13 cellular contexts compared by ENCODE assay signal in genomic region chr1:11227106-11228077, GRCh38. TPM values are rescaled to one million over a fixed set of nuclear protein-coding genes. Genes with fewer than 3 reads are reported as not detected.
DNase-seq lines count a peak whose midpoint lies in the region; ATAC-seq and TF ChIP-seq lines count a peak whose summit lies in the region.
"Had no signal": no experiment of that assay in that cellular context is flagged by ENCODE, and none has a peak within 500 bp of the region (broad histone marks: within the 10 kb centered on the region; RNA-seq: fewer than 3 reads in every experiment).

No MANE protein-coding gene starts in this region.

- no peak overlapping the region for H2BK12ac ChIP-seq in H9 (ENCODE audit: insufficient read length, low read depth, low read length)

- H3K23me2 ChIP-seq in H9 (ENCODE audit: insufficient read length, low read depth, low read length, poor library complexity, severe bottlenecking): no peaks in the 10 kb centered on the region

- H3K4me1 ChIP-seq in KMS-11 (ENCODE audit: low read depth, poor library complexity, severe bottlenecking) (peaks cover 15% of the 10 kb centered on the region), H9 (ENCODE audit: insufficient read depth, low read length) (no peaks in the 10 kb centered on the region)
- H3K4me1 ChIP-seq: breast epithelium, left ventricle myocardium inferior, Peyer's patch had no signal

- H3K27me3 ChIP-seq in KMS-11 (ENCODE audit: insufficient read depth, low read depth) (no peaks in the 10 kb centered on the region), H9 (ENCODE audit: insufficient read depth, low read length) (no peaks in the 10 kb centered on the region)
- H3K27me3 ChIP-seq: breast epithelium, Peyer's patch had no signal

- H3K79me1 ChIP-seq in H9 (ENCODE audit: insufficient read depth, low read depth, low read length, poor library complexity, severe bottlenecking): no peaks in the 10 kb centered on the region

- no peak overlapping the region for H3K4ac ChIP-seq in H9 (ENCODE audit: low read depth, low read length)

- TF ChIP-seq CTCF in KMS-11 (conservative IDR thresholded peaks at IDR 0.05; ENCODE audit: low read depth, low read length) (no peak), chondrocyte (IDR thresholded peaks at IDR 0.05) (no peak), H9 (conservative IDR thresholded peaks at IDR 0.05) (no peak)

- H3K23ac ChIP-seq in H9 (ENCODE audit: insufficient read length, low read depth, low read length): no peak overlapping the region

- H3K18ac ChIP-seq in H9 (ENCODE audit: insufficient read length, low read depth, low read length): no peak overlapping the region

- H3K4me3 Mint-ChIP-seq in chondrocyte (ENCODE audit: unreplicated experiment): no peak overlapping the region
- no peak overlapping the region for H3K4me3 Mint-ChIP-seq in H9

- H3T11ph ChIP-seq in H9 (ENCODE audit: low read length): no peak overlapping the region

- H4K8ac ChIP-seq in H9 (replicated peaks; ENCODE audit: insufficient read length, low read depth, low read length): no peak overlapping the region

- H2BK15ac ChIP-seq in H9 (ENCODE audit: low read depth, low read length): no peak overlapping the region

- no peaks in the 10 kb centered on the region for H4K20me1 ChIP-seq in KMS-11 (ENCODE audit: insufficient read depth)
- H4K20me1 ChIP-seq in H9 (ENCODE audit: control insufficient read depth, insufficient read depth, insufficient read length): peaks cover 2% of the 10 kb centered on the region

- no peak overlapping the region for H2BK5ac ChIP-seq in H9 (ENCODE audit: insufficient read length, low read length)

- no peak overlapping the region for H3K27ac ChIP-seq in KMS-11
- no peak overlapping the region for H3K27ac ChIP-seq in H9 (ENCODE audit: insufficient read length, low read depth, low read length)
- H3K27ac ChIP-seq: breast epithelium, left ventricle myocardium inferior had no signal

- no peak overlapping the region for H2BK20ac ChIP-seq in H9 (ENCODE audit: low read depth, low read length, poor library complexity, severe bottlenecking)

- no peaks in the 10 kb centered on the region for H3K9me3 ChIP-seq in H9 (ENCODE audit: control insufficient read depth, low read depth, low read length)
- H3K9me3 ChIP-seq: breast epithelium, left ventricle myocardium inferior, Peyer's patch had no signal

- no peak overlapping the region for H4K91ac ChIP-seq in H9 (ENCODE audit: insufficient read length, low read depth, low read length)

- DNase-seq in EH (ENCODE audit: low read depth): peak; percentile 46
- no peak for DNase-seq in chondrocyte (ENCODE audit: low spot score)
- DNase-seq in NCI-H187 treated with DMSO at 0.1 percent for 48 hours (lab: John Stamatoyannopoulos, UW): no peak
- no peak for DNase-seq in stimulated activated CD4-positive, alpha-beta T cell treated with anti-CD3 and anti-CD28 coated beads, Interleukin-4, amount 100 ng/mL, for 1 hour
- no peak for DNase-seq in H9
- DNase-seq in NCI-H1092 treated with DMSO at 0.1 percent for 48 hours (lab: John Stamatoyannopoulos, UW): no peak
- DNase-seq: left ventricle myocardium inferior, NCI-H1417 treated with DMSO at 0.1 percent for 48 hours, Peyer's patch, retina had no signal

- peak; percentile 61 for ATAC-seq in GM19452 (IDR thresholded peaks at IDR 0.05; ENCODE audit: unreplicated experiment)

- H3K79me2 ChIP-seq in KMS-11 (ENCODE audit: insufficient read depth, low read depth) (no peaks in the 10 kb centered on the region), H9 (ENCODE audit: insufficient read depth, low read length) (no peaks in the 10 kb centered on the region)

- WGBS in H9 (ENCODE audit: extremely low coverage, insufficient read length, low lambda C conversion rate): no CpG with 5 or more reads among the region's 10 CpGs

- H3K4me1 Mint-ChIP-seq in chondrocyte (ENCODE audit: low read depth): peaks cover 6% of the 10 kb centered on the region
- no peaks in the 10 kb centered on the region for H3K4me1 Mint-ChIP-seq in H9

- H3K36me3 ChIP-seq in KMS-11 (ENCODE audit: insufficient read depth): peaks cover 16% of the 10 kb centered on the region; the same call in 1 of the 2 replicates

- H2AK5ac ChIP-seq in H9 (ENCODE audit: insufficient read length, low read length): no peak overlapping the region

- H3K14ac ChIP-seq in H9 (ENCODE audit: insufficient read depth, low read length): no peak overlapping the region

- H2AFZ ChIP-seq in KMS-11 (ENCODE audit: low read depth) (no peak overlapping the region), H9 (ENCODE audit: low read length) (no peak overlapping the region)

- no peak overlapping the region for H3K56ac ChIP-seq in H9 (ENCODE audit: insufficient read length, low read depth, low read length)

- H3K9me3 Mint-ChIP-seq in chondrocyte (ENCODE audit: low read depth) (no peaks in the 10 kb centered on the region), H9 (no peaks in the 10 kb centered on the region)

- peaks cover 48% of the 10 kb centered on the region for H3K36me3 Mint-ChIP-seq in chondrocyte (ENCODE audit: low read depth)
- peaks cover 35 to 79% (median 73%) of the 10 kb centered on the region in 3 experiments; a peak in 6 of 7 replicates for H3K36me3 Mint-ChIP-seq in H9 (ENCODE audit: insufficient read depth in 1 of 3, low read depth in 3 of 3)

- no peak overlapping the region for H3K9ac ChIP-seq in KMS-11
- no peak overlapping the region for H3K9ac ChIP-seq in H9 (ENCODE audit: extremely low read depth, insufficient read length, low read length)

- peak overlapping the region; percentile 42; the same call in 1 of the 2 replicates for H3K4me2 ChIP-seq in KMS-11
- H3K4me2 ChIP-seq in H9 (ENCODE audit: insufficient read depth, insufficient read length, low read length): no peak overlapping the region

- H2BK120ac ChIP-seq in H9 (ENCODE audit: low read depth, low read length, poor library complexity, severe bottlenecking): no peak overlapping the region

- H3K27me3 Mint-ChIP-seq in chondrocyte (ENCODE audit: low read depth) (no peaks in the 10 kb centered on the region), H9 (ENCODE audit: low read depth) (no peaks in the 10 kb centered on the region)

- no peak overlapping the region for H4K5ac ChIP-seq in H9 (ENCODE audit: insufficient read length, low read depth, low read length)

- H3K27ac Mint-ChIP-seq in chondrocyte (ENCODE audit: unreplicated experiment) (peak overlapping the region; percentile 14), H9 (no peak overlapping the region; a peak in 1 of 7 replicates)

- H3K4me3 ChIP-seq in KMS-11 (IDR thresholded peaks at IDR 0.05; ENCODE audit: insufficient read depth, low read depth, low read length): no peak overlapping the region
- H3K4me3 ChIP-seq: breast epithelium, left ventricle myocardium inferior, Peyer's patch had no signal

RNA-seq across cellular contexts. Expression of gene MTOR, which starts 35.0 kb away (rescaled TPM):
- 33.8 to 51.4 TPM (median 36.9 TPM) in 3 replicates for total RNA-seq in chondrocyte
- 62.9 and 67.5 TPM in 2 replicates for total RNA-seq in H9 (2021)

RNA-seq across cellular contexts. Expression of gene ANGPTL7, which starts 38.2 kb away (rescaled TPM):
- total RNA-seq in chondrocyte (0.15 TPM in 1 of 3 replicates, not detected in the others), H9 (2021) (not detected in 2 replicates)

RNA-seq across cellular contexts. Expression of gene UBIAD1, which starts 45.6 kb away (rescaled TPM):
- total RNA-seq in chondrocyte (9.4 to 11.9 TPM (median 10.5 TPM) in 3 replicates), H9 (2021) (30.2 and 31.8 TPM in 2 replicates)
